Comparison of ENCODE assay signal across 8 cellular contexts in genomic region chr4:13656569-13656988, GRCh38. TPM values are rescaled to one million over a fixed set of nuclear protein-coding genes. Genes with fewer than 3 reads are reported as not detected.
DNase-seq lines count a peak whose midpoint lies in the region; ATAC-seq and TF ChIP-seq lines count a peak whose summit lies in the region.

No MANE protein-coding gene starts in this region.

- TF ChIP-seq POLR2A in gastroesophageal sphincter (IDR thresholded peaks at IDR 0.05) (no peak), testis (IDR thresholded peaks at IDR 0.05) (no peak)

- intact Hi-C loops in testis (cut with DNase I; ENCODE audit: low total_unique reads) = no loop called here

- no peaks in the 10 kb centered on the region for H3K27me3 ChIP-seq in gastroesophageal sphincter
- no peaks in the 10 kb centered on the region for H3K27me3 ChIP-seq in testis

- CTCF ChIA-PET in GM10248 (lab: Yijun Ruan, JAX) = interaction anchor here (0.8 to 5.4 kb wide), 19 partner anchors 12 to 1801 kb away, joined by 3 to 101 read pairs (median 5); partner anchors contain the start of gene BOD1L1

- H3K36me3 Mint-ChIP-seq in osteocyte (ENCODE audit: unreplicated experiment) = no peaks in the 10 kb centered on the region

- TF ChIP-seq CTCF in GM10248 (IDR thresholded peaks at IDR 0.05; ENCODE audit: control extremely low read depth, extremely low read depth, low read depth, missing control alignments) (peak; percentile 85), gastroesophageal sphincter (IDR thresholded peaks at IDR 0.05) (peak; percentile 55 to 79 (median 61)), osteocyte (IDR thresholded peaks at IDR 0.05) (peak; percentile 80), testis (IDR thresholded peaks at IDR 0.05) (peak; percentile 59 to 84 (median 81))

- POLR2A ChIA-PET in GM10248 (lab: Yijun Ruan, JAX) = no interaction called here

- peaks cover 23% of the 10 kb centered on the region for H3K4me1 Mint-ChIP-seq in osteocyte (ENCODE audit: unreplicated experiment)

- H3K4me3 Mint-ChIP-seq in osteocyte (ENCODE audit: unreplicated experiment) = peak overlapping the region; percentile 72

- H3K4me3 ChIP-seq in gastroesophageal sphincter = peak overlapping the region in 1 of 2 donors; percentile 20
- H3K4me3 ChIP-seq in testis = no peak overlapping the region

- peaks cover 0 to 22% (median 3%) of the 10 kb centered on the region in 3 donors for H3K4me1 ChIP-seq in gastroesophageal sphincter
- peaks cover 8% of the 10 kb centered on the region for H3K4me1 ChIP-seq in testis

- peak; percentile 53 for DNase-seq in GM10248 (ENCODE audit: extremely low spot score)
- DNase-seq in HT-29 (ENCODE audit: low spot score) = peak; percentile 76
- peak; percentile 77 for DNase-seq in RPMI7951 (ENCODE audit: low read depth)
- peak; percentile 72 for DNase-seq in activated naive CD4-positive, alpha-beta T cell treated with Interleukin-2 at 50 U/mL for 16 hours
- DNase-seq in osteocyte (ENCODE audit: extremely low spot score, unreplicated experiment) = no peak
- peak; percentile 81 for DNase-seq in testis

- peaks cover 13% of the 10 kb centered on the region for H3K27me3 Mint-ChIP-seq in osteocyte (ENCODE audit: unreplicated experiment)

- H3K36me3 ChIP-seq in gastroesophageal sphincter = no peaks in the 10 kb centered on the region
- no peaks in the 10 kb centered on the region for H3K36me3 ChIP-seq in testis (ENCODE audit: low read depth, missing control alignments)

- H3K27ac Mint-ChIP-seq in osteocyte (ENCODE audit: unreplicated experiment) = peak overlapping the region; percentile 89

- H3K9me3 ChIP-seq in gastroesophageal sphincter (no peaks in the 10 kb centered on the region), testis (no peaks in the 10 kb centered on the region)

- WGBS in gastroesophageal sphincter (ENCODE audit: low coverage in 1 of 2), 2 donors = 3 to 7% methylated on average over 8 to 9 of the region's 9 CpGs
- WGBS in testis, 2 donors = 2 to 4% methylated on average over 9 of the region's 9 CpGs

- no peak for TF ChIP-seq EP300 in gastroesophageal sphincter (IDR thresholded peaks at IDR 0.05)

- H3K27ac ChIP-seq in gastroesophageal sphincter (no peak overlapping the region), testis (no peak overlapping the region)

- no peak for ATAC-seq in gastroesophageal sphincter
- no peak for ATAC-seq in HG03460 (IDR thresholded peaks at IDR 0.05; ENCODE audit: unreplicated experiment)

- H3K9me3 Mint-ChIP-seq in osteocyte (ENCODE audit: unreplicated experiment) = no peaks in the 10 kb centered on the region

RNA-seq across cellular contexts. Expression of gene BOD1L1, which starts 29.1 kb away (rescaled TPM):
- 9.9 and 13.0 TPM in 2 replicates for total RNA-seq in HT-29 (2014; rRNA removed; shearing (Covaris generic))
- 8.4 and 10.9 TPM in 2 replicates for total RNA-seq in RPMI7951 (2014; rRNA removed; shearing (Covaris generic))
- total RNA-seq in gastroesophageal sphincter (10 to 100 TPM; 34.6 to 45.3 (median 35.4) TPM), osteocyte (41.6 and 43.4 TPM in 2 replicates), testis (100 to 1,000 TPM in 1 of 2 donors, 10 to 100 TPM in 1; 98.1 to 108 TPM)
- 14.7 TPM for polyA plus RNA-seq in testis (ENCODE audit: insufficient read depth, low read depth, low replicate concordance)
